1 cellular context compared by ENCODE assay signal in genomic region chr17:28901866-28902818, GRCh38.
TF ChIP-seq lines count a peak whose summit lies in the region.

No MANE protein-coding gene starts in this region.

TF ChIP-seq in IMR-90, 13 proteins besides CTCF, POLR2A, EP300 and RAD21:
- no peak for TF ChIP-seq RCOR1 (IDR thresholded peaks at IDR 0.05; ENCODE audit: insufficient replicate concordance, low read length)
- no peak for TF ChIP-seq BHLHE40 (IDR thresholded peaks at IDR 0.05; ENCODE audit: low read depth, low read length)
- no peak for TF ChIP-seq MAZ (IDR thresholded peaks at IDR 0.05; ENCODE audit: borderline replicate concordance, low read depth, low read length)
- TF ChIP-seq SMC3 (IDR thresholded peaks at IDR 0.05; ENCODE audit: low read depth, low read length) = no peak
- TF ChIP-seq RFX5 (IDR thresholded peaks at IDR 0.05; ENCODE audit: low read depth, low read length) = no peak
- no peak for TF ChIP-seq MXI1 (IDR thresholded peaks at IDR 0.05; ENCODE audit: borderline replicate concordance, low read depth, low read length)
- TF ChIP-seq, protein P1, sequence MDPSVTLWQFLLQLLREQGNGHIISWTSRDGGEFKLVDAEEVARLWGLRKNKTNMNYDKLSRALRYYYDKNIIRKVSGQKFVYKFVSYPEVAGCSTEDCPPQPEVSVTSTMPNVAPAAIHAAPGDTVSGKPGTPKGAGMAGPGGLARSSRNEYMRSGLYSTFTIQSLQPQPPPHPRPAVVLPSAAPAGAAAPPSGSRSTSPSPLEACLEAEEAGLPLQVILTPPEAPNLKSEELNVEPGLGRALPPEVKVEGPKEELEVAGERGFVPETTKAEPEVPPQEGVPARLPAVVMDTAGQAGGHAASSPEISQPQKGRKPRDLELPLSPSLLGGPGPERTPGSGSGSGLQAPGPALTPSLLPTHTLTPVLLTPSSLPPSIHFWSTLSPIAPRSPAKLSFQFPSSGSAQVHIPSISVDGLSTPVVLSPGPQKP (IDR thresholded peaks at IDR 0.05; ENCODE audit: borderline replicate concordance, low read depth, low read length) = no peak
- TF ChIP-seq CHD1 (IDR thresholded peaks at IDR 0.05; ENCODE audit: low read depth, low read length) = no peak
- no peak for TF ChIP-seq NFE2L2 (IDR thresholded peaks at IDR 0.05; ENCODE audit: low read depth, low read length)
- TF ChIP-seq MAFK (IDR thresholded peaks at IDR 0.05; ENCODE audit: low read depth, low read length) = no peak
- no peak for TF ChIP-seq USF2 (IDR thresholded peaks at IDR 0.05; ENCODE audit: low read depth, low read length)
- no peak for TF ChIP-seq FOS (IDR thresholded peaks at IDR 0.05; ENCODE audit: low read depth, low read length)
- no peak for TF ChIP-seq CEBPB (IDR thresholded peaks at IDR 0.05; ENCODE audit: low read depth, low read length)
TF ChIP-seq in IMR-90: peak in this region for 0.
